ENCODE assay signal across 26 cellular contexts in genomic region chr14:99918781-99919180, GRCh38.
"Had no signal": no experiment of that assay in that cellular context is flagged by ENCODE, and none has a peak within 500 bp of the region (broad histone marks: within the 10 kb centered on the region; RNA-seq: fewer than 3 reads in every experiment).

No MANE protein-coding gene starts in this region.

- H3K27ac ChIP-seq: adrenal gland, ascending aorta, breast epithelium, cardiac muscle cell, epithelial cell of prostate had no signal

- DNase-seq: activated CD4-positive, alpha-beta T cell treated with anti-CD3 and anti-CD28 coated beads for 4 hours; activated CD4-positive, alpha-beta T cell treated with anti-CD3 and anti-CD28 coated beads, Interleukin-2, amount 50 U/mL, for 1 hour; activated CD4-positive, alpha-beta T cell treated with anti-CD3 and anti-CD28 coated beads, Interleukin-2, amount 50 U/mL, for 48 hours; activated CD4-positive, CD25-positive, alpha-beta regulatory T cell; activated CD4-positive, CD25-positive, alpha-beta regulatory T cell treated with anti-CD3 and anti-CD28 coated beads, Interleukin-2, amount 50 U/mL, for 72 hours; activated CD8-positive, alpha-beta memory T cell treated with anti-CD3 and anti-CD28 coated beads for 24 hours; activated CD8-positive, alpha-beta T cell treated with anti-CD3 and anti-CD28 coated beads for 36 hours; activated effector memory CD4-positive, alpha-beta T cell treated with anti-CD3 and anti-CD28 coated beads, Interleukin-2, amount 50 U/mL, for 16 hours; activated naive CD4-positive, alpha-beta T cell treated with anti-CD3 and anti-CD28 coated beads for 36 hours; activated naive CD8-positive, alpha-beta T cell treated with anti-CD3 and anti-CD28 coated beads for 36 hours; activated naive CD8-positive, alpha-beta T cell treated with anti-CD3 and anti-CD28 coated beads, Interleukin-2, amount 50 U/mL, for 24 hours; activated T-cell treated with anti-CD3 and anti-CD28 coated beads, Interleukin-2, amount 50 U/mL, for 48 hours; adrenal gland; cortex of kidney; dermis blood vessel endothelial cell; effector CD8-positive, alpha-beta T cell; foreskin fibroblast; T-helper 2 cell had no signal

- ATAC-seq: activated CD8-positive, alpha-beta T cell treated with anti-CD3 and anti-CD28 coated beads for 36 hours; activated naive CD8-positive, alpha-beta T cell treated with anti-CD3 and anti-CD28 coated beads, Interleukin-2, amount 50 U/mL, for 24 hours had no signal

- H3K9me3 ChIP-seq: adrenal gland, ascending aorta, breast epithelium had no signal

- H3K4me1 ChIP-seq: adrenal gland, ascending aorta, breast epithelium had no signal

- FAIRE-seq: colon, endometrium, endothelial cell of umbilical vein, frontal cortex had no signal

- H3K36me3 ChIP-seq: breast epithelium had no signal

- H3K27me3 ChIP-seq: adrenal gland, ascending aorta, breast epithelium, cardiac muscle cell had no signal

- H3K4me3 ChIP-seq: adrenal gland, ascending aorta, breast epithelium, cardiac muscle cell had no signal
